Comparison of ENCODE assay signal across 22 cellular contexts in genomic region chr22:33400891-33401290, GRCh38.
DNase-seq lines count a peak whose midpoint lies in the region; ATAC-seq and TF ChIP-seq lines count a peak whose summit lies in the region.
"Had no signal": no experiment of that assay in that cellular context is flagged by ENCODE, and none has a peak within 500 bp of the region (broad histone marks: within the 10 kb centered on the region; RNA-seq: fewer than 3 reads in every experiment).

No MANE protein-coding gene starts in this region.

- H3K36me3 ChIP-seq in neural progenitor cell, result no peaks in the 10 kb centered on the region
- H3K36me3 ChIP-seq: MG63 had no signal

- CTCF ChIA-PET in MCF 10A (lab: Yijun Ruan, JAX), result interaction anchor here (0.6 kb wide), 1 partner anchor 1240 kb away, joined by 3 read pairs; no protein-coding TSS in a partner anchor

- H3K4me1 ChIP-seq in right cardiac atrium (ENCODE audit: control insufficient read depth, insufficient read depth, low read length) (peaks cover 8% of the 10 kb centered on the region), neural progenitor cell (peaks cover 8% of the 10 kb centered on the region)

- no peak overlapping the region for H3K9ac ChIP-seq in neural progenitor cell

- H3K4me3 ChIP-seq in right cardiac atrium (ENCODE audit: low read length) (no peak overlapping the region), epithelial cell of proximal tubule (ENCODE audit: low read depth, low read length) (no peak overlapping the region), neural progenitor cell (no peak overlapping the region)
- H3K4me3 ChIP-seq: MG63 had no signal

- H3K9me3 Mint-ChIP-seq in neural progenitor cell (no peaks in the 10 kb centered on the region), MCF 10A (ENCODE audit: unreplicated experiment) (no peaks in the 10 kb centered on the region)

- H3K36me3 Mint-ChIP-seq in neural progenitor cell, result no peaks in the 10 kb centered on the region
- H3K36me3 Mint-ChIP-seq in MCF 10A (ENCODE audit: insufficient read depth, unreplicated experiment), result peaks cover 6% of the 10 kb centered on the region

- H3K27ac Mint-ChIP-seq in neural progenitor cell (no peak overlapping the region), MCF 10A (ENCODE audit: low read depth, unreplicated experiment) (no peak overlapping the region)
- H3K27ac Mint-ChIP-seq: CD8-positive, alpha-beta memory T cell had no signal

- peak; percentile 10 for TF ChIP-seq CTCF in epithelial cell of proximal tubule (conservative IDR thresholded peaks at IDR 0.05; ENCODE audit: low read depth, low read length)
- no peak for TF ChIP-seq CTCF in neural progenitor cell (IDR thresholded peaks at IDR 0.05)
- no peak for TF ChIP-seq CTCF in MCF 10A (IDR thresholded peaks at IDR 0.05; ENCODE audit: unreplicated experiment)

- peak; percentile 54 for ATAC-seq in left ventricle myocardium superior
- no peak for ATAC-seq in right cardiac atrium
- ATAC-seq: SK-N-SH treated with all-trans-retinoic acid at 6 μM for 48 hours had no signal

- no peaks in the 10 kb centered on the region for H4K20me1 ChIP-seq in neural progenitor cell (ENCODE audit: low read depth)

- intact Hi-C loops in left ventricle myocardium superior (cut with micrococcal nuclease) (no loop called here), right cardiac atrium (cut with DNase I) (no loop called here), MCF 10A (cut with micrococcal nuclease) (no loop called here)

- H3K4me3 Mint-ChIP-seq in neural progenitor cell, result no peak overlapping the region
- H3K4me3 Mint-ChIP-seq in MCF 10A (ENCODE audit: unreplicated experiment), result no peak overlapping the region
- H3K4me3 Mint-ChIP-seq: CD8-positive, alpha-beta memory T cell had no signal

- 60% methylated on average over 5 of the region's 5 CpGs for WGBS in right cardiac atrium

- H3F3A ChIP-seq in neural progenitor cell (ENCODE audit: low read depth), result no peaks in the 10 kb centered on the region

- no peak overlapping the region for H3K27ac ChIP-seq in right cardiac atrium (ENCODE audit: low read length)
- H3K27ac ChIP-seq in neural progenitor cell, result peak overlapping the region; percentile 6
- H3K27ac ChIP-seq: RWPE1 had no signal

- no peaks in the 10 kb centered on the region for H3K27me3 ChIP-seq in right cardiac atrium (ENCODE audit: control insufficient read depth, insufficient read depth)
- H3K27me3 ChIP-seq in neural progenitor cell, result no peaks in the 10 kb centered on the region
- H3K27me3 ChIP-seq: MG63 had no signal

- POLR2A ChIA-PET in MCF 10A (lab: Yijun Ruan, JAX), result interaction anchor here (1.2 kb wide), 1 partner anchor 20 kb away, joined by 3 read pairs; no protein-coding TSS in a partner anchor

- no peak overlapping the region for H2AFZ ChIP-seq in neural progenitor cell (replicated peaks)

- H3K4me2 ChIP-seq in neural progenitor cell, result no peak overlapping the region

- H3K27me3 Mint-ChIP-seq in neural progenitor cell (ENCODE audit: insufficient read depth, low read depth), result no peaks in the 10 kb centered on the region
- H3K27me3 Mint-ChIP-seq in MCF 10A (ENCODE audit: insufficient read depth, unreplicated experiment), result no peaks in the 10 kb centered on the region
- H3K27me3 Mint-ChIP-seq: CD8-positive, alpha-beta memory T cell had no signal

- H3K79me2 ChIP-seq in neural progenitor cell (ENCODE audit: low read depth), result no peaks in the 10 kb centered on the region

- DNase-seq in left ventricle myocardium superior (peak; percentile 47), right cardiac atrium (no peak), epithelial cell of proximal tubule (ENCODE audit: low read depth) (no peak), neural progenitor cell (ENCODE audit: low spot score) (no peak), MCF 10A (ENCODE audit: unreplicated experiment) (no peak), NCI-H2029 (lab: John Stamatoyannopoulos, UW) (no peak), 8988T (no peak)
- DNase-seq: C1 segment of cervical spinal cord; Calu3; CD8-positive, alpha-beta memory T cell; DMS153; H7; Kasumi-1; NCI-H1048; NCI-H1436 treated with DMSO at 0.1 percent for 48 hours; NCI-H1930; NCI-H2227 treated with DMSO at 0.1 percent for 48 hours; NCI-H510A; NK-92 treated with Interleukin-12 subunit alpha and Interleukin-12 subunit beta, amount 100 ng/mL, for 24 hours had no signal

- BruUV-seq in MCF 10A (replicated peaks; lab: Mats Ljungman, UMichigan), result no TSS peak

- no peaks in the 10 kb centered on the region for H3K9me3 ChIP-seq in right cardiac atrium (ENCODE audit: control insufficient read depth, low read length)
- no peaks in the 10 kb centered on the region for H3K9me3 ChIP-seq in neural progenitor cell (ENCODE audit: low read depth)
- H3K9me3 ChIP-seq: MG63 had no signal

- peaks cover 21% of the 10 kb centered on the region for H3K4me1 Mint-ChIP-seq in neural progenitor cell
- H3K4me1 Mint-ChIP-seq in MCF 10A (ENCODE audit: insufficient read depth, unreplicated experiment), result peaks cover 6% of the 10 kb centered on the region
- H3K4me1 Mint-ChIP-seq: CD8-positive, alpha-beta memory T cell had no signal
